23 cellular contexts compared by ENCODE assay signal in genomic region chr3:124600765-124601164, GRCh38.
A peak's percentile ranks its signal among the peaks of the same experiment; 100 is the strongest.
DNase-seq lines count a peak whose midpoint lies in the region; ATAC-seq and TF ChIP-seq lines count a peak whose summit lies in the region.
"Had no signal": no experiment of that assay in that cellular context is flagged by ENCODE, and none has a peak within 500 bp of the region (broad histone marks: within the 10 kb centered on the region; RNA-seq: fewer than 3 reads in every experiment).

No MANE protein-coding gene starts in this region.

- H3K9me3 ChIP-seq in breast epithelium, result no peaks in the 10 kb centered on the region
- no peaks in the 10 kb centered on the region for H3K9me3 ChIP-seq in esophagus (ENCODE audit: control insufficient read depth in 2 of 2, insufficient read depth in 1 of 2, low read depth in 1 of 2, low read length in 1 of 2)
- no peaks in the 10 kb centered on the region for H3K9me3 ChIP-seq in thoracic aorta
- H3K9me3 ChIP-seq: testis had no signal

- TF ChIP-seq CTCF in MCF 10A (IDR thresholded peaks at IDR 0.05; ENCODE audit: unreplicated experiment) (no peak), breast epithelium (IDR thresholded peaks at IDR 0.05) (no peak), mesothelial cell of epicardium (IDR thresholded peaks at IDR 0.05; ENCODE audit: unreplicated experiment) (no peak), thoracic aorta (IDR thresholded peaks at IDR 0.05) (no peak), GM13976 (IDR thresholded peaks at IDR 0.05; ENCODE audit: borderline replicate concordance, control extremely low read depth, extremely low read depth, insufficient read depth, missing control alignments) (no peak)

- intact Hi-C loops in MCF 10A (cut with micrococcal nuclease) (no loop called here), breast epithelium (cut with DNase I; ENCODE audit: low total_unique reads) (no loop called here)

- no peak for TF ChIP-seq POLR2A in breast epithelium (IDR thresholded peaks at IDR 0.05)

- peak; percentile 52 for DNase-seq in MCF 10A (ENCODE audit: unreplicated experiment)
- no peak for DNase-seq in breast epithelium (ENCODE audit: low spot score in 2 of 2)
- no peak for DNase-seq in mesothelial cell of epicardium (ENCODE audit: low spot score in 2 of 2, unreplicated experiment in 2 of 2)
- no peak for DNase-seq in thoracic aorta (ENCODE audit: low spot score)
- no peak for DNase-seq in HK-2 (ENCODE audit: unreplicated experiment)
- DNase-seq in GM13976 (ENCODE audit: low spot score), result no peak
- DNase-seq in NCI-H1436 (lab: John Stamatoyannopoulos, UW), result no peak
- DNase-seq: activated CD8-positive, alpha-beta T cell treated with anti-CD3 and anti-CD28 coated beads for 36 hours; activated effector memory CD4-positive, alpha-beta T cell treated with anti-CD3 and anti-CD28 coated beads, Interleukin-2, amount 50 U/mL, for 16 hours; activated T-cell treated with anti-CD3 and anti-CD28 coated beads for 4 hours; CD8-positive, alpha-beta T cell; cortex of kidney; Karpas-422; NCI-H1092 treated with DMSO at 0.1 percent for 48 hours; NCI-H2029 treated with DMSO at 0.1 percent for 48 hours; SIG-M5; stimulated activated CD4-positive, alpha-beta T cell treated with anti-CD3 and anti-CD28 coated beads, Interleukin-1b, Interleukin-23, amount 100 ng/mL, for 48 hours; testis had no signal

- CTCF ChIA-PET in MCF 10A (lab: Yijun Ruan, JAX), result interaction anchor here (0.6 to 3.9 kb wide), 3 partner anchors 41 to 111 kb away, joined by 3 to 16 read pairs (median 12); no protein-coding TSS in a partner anchor

- H3K36me3 Mint-ChIP-seq in MCF 10A (ENCODE audit: insufficient read depth, unreplicated experiment), result no peaks in the 10 kb centered on the region
- no peaks in the 10 kb centered on the region for H3K36me3 Mint-ChIP-seq in mesothelial cell of epicardium
- H3K36me3 Mint-ChIP-seq: CD8-positive, alpha-beta T cell; stimulated activated memory B cell treated with anti-CD40 and anti-IgM and Interleukin-4, amounts not matched to agents 10 μg/mL and 1 μg/mL and 100 μg/mL, for 72 hours had no signal

- H3K27me3 ChIP-seq in breast epithelium, result no peaks in the 10 kb centered on the region
- no peaks in the 10 kb centered on the region for H3K27me3 ChIP-seq in esophagus (ENCODE audit: control insufficient read depth in 1 of 2, insufficient read depth in 2 of 2, low read length in 2 of 2)
- H3K27me3 ChIP-seq in thoracic aorta (replicated peaks; ENCODE audit: insufficient read depth), result no peaks in the 10 kb centered on the region
- H3K27me3 ChIP-seq: brain microvascular endothelial cell, testis had no signal

- H3K27me3 Mint-ChIP-seq in MCF 10A (ENCODE audit: insufficient read depth, unreplicated experiment), result peaks cover 20% of the 10 kb centered on the region
- H3K27me3 Mint-ChIP-seq in mesothelial cell of epicardium (ENCODE audit: low read depth), result peaks cover 12% of the 10 kb centered on the region

- in situ Hi-C loops in GM13976 (cut with MboI; ENCODE audit: low sequenced_read_pairs, unreplicated experiment), result no loop called here

- WGBS in esophagus, 2 donors, result 68 to 75% methylated on average over 4 of the region's 4 CpGs

- H3K4me3 ChIP-seq in breast epithelium, result no peak overlapping the region
- no peak overlapping the region for H3K4me3 ChIP-seq in esophagus (ENCODE audit: low read depth in 1 of 2, low read length in 2 of 2)
- H3K4me3 ChIP-seq in thoracic aorta, result no peak overlapping the region
- H3K4me3 ChIP-seq: testis had no signal

- H3K4me1 ChIP-seq in breast epithelium, result no peaks in the 10 kb centered on the region
- peaks cover 0 to 2% of the 10 kb centered on the region in 2 donors for H3K4me1 ChIP-seq in esophagus (ENCODE audit: control insufficient read depth in 2 of 2, insufficient read depth in 2 of 2, low read length in 1 of 2)
- peaks cover 17 to 34% of the 10 kb centered on the region in 2 donors for H3K4me1 ChIP-seq in thoracic aorta (ENCODE audit: control insufficient read depth in 1 of 2, low read depth in 2 of 2)
- H3K4me1 ChIP-seq: testis had no signal

- H3K27ac ChIP-seq in breast epithelium (no peak overlapping the region), esophagus (ENCODE audit: low read depth in 2 of 2, low read length in 1 of 2) (peak overlapping the region; percentile 26 to 79), thoracic aorta (peak overlapping the region; percentile 36 to 51)
- H3K27ac ChIP-seq: 22Rv1, brain microvascular endothelial cell, testis had no signal

- peak; percentile 55 for ATAC-seq in thoracic aorta (ENCODE audit: insufficient number of reproducible peaks, low FRiP score, low read depth)
- ATAC-seq: activated CD4-positive, CD25-positive, alpha-beta regulatory T cell treated with anti-CD3 and anti-CD28 coated beads, Interleukin-2, amount 50 U/mL, for 24 hours; activated CD8-positive, alpha-beta T cell treated with anti-CD3 and anti-CD28 coated beads for 36 hours; CD8-positive, alpha-beta T cell; stimulated activated memory B cell treated with anti-CD40 and anti-IgM and Interleukin-4, amounts not matched to agents 10 μg/mL and 1 μg/mL and 100 μg/mL, for 72 hours had no signal

- H3K27ac Mint-ChIP-seq in MCF 10A (ENCODE audit: low read depth, unreplicated experiment) (peak overlapping the region; percentile 6), mesothelial cell of epicardium (peak overlapping the region; percentile 74)
- H3K27ac Mint-ChIP-seq: activated CD8-positive, alpha-beta T cell treated with anti-CD3 and anti-CD28 coated beads for 36 hours; CD8-positive, alpha-beta T cell; stimulated activated memory B cell treated with anti-CD40 and anti-IgM and Interleukin-4, amounts not matched to agents 10 μg/mL and 1 μg/mL and 100 μg/mL, for 72 hours had no signal

- H3K36me3 ChIP-seq in breast epithelium, result no peaks in the 10 kb centered on the region
- no peaks in the 10 kb centered on the region for H3K36me3 ChIP-seq in esophagus (ENCODE audit: control insufficient read depth in 2 of 2, insufficient read depth in 2 of 2, low read length in 1 of 2)
- no peaks in the 10 kb centered on the region for H3K36me3 ChIP-seq in thoracic aorta
- H3K36me3 ChIP-seq: brain microvascular endothelial cell had no signal

- H3K9me3 Mint-ChIP-seq in MCF 10A (ENCODE audit: unreplicated experiment) (no peaks in the 10 kb centered on the region), mesothelial cell of epicardium (no peaks in the 10 kb centered on the region)
- H3K9me3 Mint-ChIP-seq: activated CD8-positive, alpha-beta T cell treated with anti-CD3 and anti-CD28 coated beads for 36 hours; CD8-positive, alpha-beta T cell; stimulated activated memory B cell treated with anti-CD40 and anti-IgM and Interleukin-4, amounts not matched to agents 10 μg/mL and 1 μg/mL and 100 μg/mL, for 72 hours had no signal

- H3K4me1 Mint-ChIP-seq in MCF 10A (ENCODE audit: insufficient read depth, unreplicated experiment), result peaks cover 21% of the 10 kb centered on the region
- peaks cover 31% of the 10 kb centered on the region for H3K4me1 Mint-ChIP-seq in mesothelial cell of epicardium
- H3K4me1 Mint-ChIP-seq: stimulated activated memory B cell treated with anti-CD40 and anti-IgM and Interleukin-4, amounts not matched to agents 10 μg/mL and 1 μg/mL and 100 μg/mL, for 72 hours had no signal

- H3K4me3 Mint-ChIP-seq in MCF 10A (ENCODE audit: unreplicated experiment) (no peak overlapping the region), mesothelial cell of epicardium (no peak overlapping the region)
- H3K4me3 Mint-ChIP-seq: activated CD8-positive, alpha-beta T cell treated with anti-CD3 and anti-CD28 coated beads for 36 hours; CD8-positive, alpha-beta T cell; stimulated activated memory B cell treated with anti-CD40 and anti-IgM and Interleukin-4, amounts not matched to agents 10 μg/mL and 1 μg/mL and 100 μg/mL, for 72 hours had no signal

- POLR2A ChIA-PET in MCF 10A (lab: Yijun Ruan, JAX), result interaction anchor here (0.6 to 1.5 kb wide), 5 partner anchors 23 to 226 kb away, joined by 3 to 5 read pairs (median 3); partner anchors contain the start of gene UMPS

- no TSS peak for BruUV-seq in MCF 10A (replicated peaks; lab: Mats Ljungman, UMichigan)

Comparison
In these comparisons a context has a peak if more than half of its experiments do, and no peak if none do; other contexts are left out.
1. H3K27ac ChIP-seq: peak in esophagus (2 of 2) and thoracic aorta (2 of 2); none in breast epithelium (0 of 2).